In the genomic region with DNA sequence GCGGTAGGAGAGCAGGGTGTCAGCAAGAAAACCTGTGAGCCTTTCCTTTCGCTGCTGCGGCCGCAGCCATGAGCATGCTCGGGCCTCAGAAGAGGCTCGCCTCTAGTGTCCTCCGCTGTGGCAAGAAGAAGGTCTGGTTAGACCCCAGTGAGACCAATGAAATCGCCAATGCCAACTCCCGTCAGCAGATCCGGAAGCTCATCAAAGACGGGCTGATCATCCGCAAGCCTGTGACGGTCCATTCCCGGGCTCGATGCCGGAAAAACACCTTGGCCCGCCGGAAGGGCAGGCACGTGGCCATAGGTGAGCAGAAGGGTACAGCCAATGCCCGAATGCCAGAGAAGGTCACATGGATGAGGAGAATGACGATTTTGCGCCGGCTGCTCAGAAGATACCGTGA, we compare ENCODE assay signal across 4 cellular contexts. TPM values are rescaled to one million over a fixed set of nuclear protein-coding genes. Genes with fewer than 3 reads are reported as not detected.
"Had no signal": no experiment of that assay in that cellular context is flagged by ENCODE, and none has a peak within 500 bp of the region (broad histone marks: within the 10 kb centered on the region; RNA-seq: fewer than 3 reads in every experiment).

No MANE protein-coding gene starts in this region.

RNA-seq across cellular contexts. Expression of a gene that starts 59.5 kb away (rescaled TPM):
- total RNA-seq: LHCN-M2, PC-9, RPMI7951, SK-MEL-5 had no signal
